Comparison of ENCODE assay signal across 10 cellular contexts in the genomic region with DNA sequence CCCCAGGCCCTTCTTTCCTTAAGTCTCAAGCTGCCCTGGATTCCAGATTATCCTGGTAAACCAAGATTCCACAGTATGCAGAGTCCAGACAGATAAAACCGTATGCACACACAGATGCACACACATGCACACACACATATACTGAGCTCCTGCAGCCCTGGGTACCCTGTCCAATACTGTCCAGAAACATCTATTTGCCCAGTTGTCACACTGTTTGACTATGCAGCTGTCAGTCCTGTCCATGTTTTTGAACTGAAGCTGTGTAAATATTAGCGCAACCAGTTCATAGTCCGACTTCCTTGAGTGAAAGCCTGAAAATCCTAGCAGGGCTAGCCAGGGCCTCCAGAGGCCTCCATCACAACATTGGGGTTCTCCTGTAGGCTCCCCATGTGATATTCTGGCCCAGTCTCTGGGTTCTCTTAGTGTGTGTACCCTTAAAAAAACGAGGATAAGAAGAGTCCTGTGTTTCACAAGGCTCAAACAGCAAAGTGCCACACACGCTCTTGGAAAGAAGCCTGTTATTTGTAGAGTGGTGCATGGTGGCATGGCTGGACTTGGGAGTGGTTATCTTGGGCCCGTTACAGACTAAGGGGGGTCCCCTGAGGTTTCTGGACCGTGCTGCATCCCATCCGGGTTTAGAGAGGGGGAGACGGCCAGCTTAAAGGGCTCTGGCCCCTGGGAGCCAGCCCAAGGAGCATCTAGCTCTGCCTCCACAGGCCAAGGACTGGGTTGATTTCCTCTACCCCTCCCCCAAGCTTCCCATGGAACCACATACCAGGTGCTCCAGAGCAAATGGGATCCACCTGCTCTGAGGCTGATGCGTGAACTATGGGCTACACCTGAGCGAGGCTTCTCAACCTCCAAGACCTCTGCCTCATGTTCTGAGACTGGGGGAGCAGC.
DNase-seq lines count a peak whose midpoint lies in the region; TF ChIP-seq lines count a peak whose summit lies in the region.
"Had no signal": no experiment of that assay in that cellular context is flagged by ENCODE, and none has a peak within 500 bp of the region (broad histone marks: within the 10 kb centered on the region; RNA-seq: fewer than 3 reads in every experiment).

No MANE protein-coding gene starts in this region.

- H3K27ac ChIP-seq in C4-2B (peak overlapping the region; percentile 78), duodenal mucosa (ENCODE audit: low read depth, low read length) (peak overlapping the region; percentile 42), neuronal stem cell (replicated peaks; ENCODE audit: low read length) (no peak overlapping the region)

- H3K27ac Mint-ChIP-seq in neural crest cell (ENCODE audit: unreplicated experiment): peak overlapping the region; percentile 6

- no CpG with 5 or more reads among the region's 11 CpGs for WGBS in neuronal stem cell (ENCODE audit: extremely low coverage in 2 of 2, insufficient read length in 2 of 2, insufficient replicate concordance in 1 of 2), 2 donors

- H2BK15ac ChIP-seq in neuronal stem cell (ENCODE audit: low read length): no peak overlapping the region

- H3K36me3 ChIP-seq in duodenal mucosa (ENCODE audit: control insufficient read depth in 1 of 2, insufficient read depth in 2 of 2, low read length in 2 of 2) (no peaks in the 10 kb centered on the region), neuronal stem cell (replicated peaks in 1 of 2; ENCODE audit: control insufficient read depth in 2 of 2, insufficient read depth in 2 of 2, low read length in 2 of 2) (no peaks in the 10 kb centered on the region)

- H3K9ac ChIP-seq in duodenal mucosa (ENCODE audit: low read depth in 1 of 2, low read length in 2 of 2): peak overlapping the region in 1 of 2 donors; percentile 26
- no peak overlapping the region for H3K9ac ChIP-seq in neuronal stem cell (ENCODE audit: low read depth, low read length, poor library complexity)

- no peak overlapping the region for H4K91ac ChIP-seq in neuronal stem cell (ENCODE audit: low read depth, low read length, poor library complexity)

- H3K4me3 Mint-ChIP-seq in neural crest cell: peak overlapping the region; percentile 95

- no peak overlapping the region for H3K4ac ChIP-seq in neuronal stem cell (ENCODE audit: low read length)

- H2BK12ac ChIP-seq in neuronal stem cell (ENCODE audit: low read length): no peak overlapping the region

- no peak overlapping the region for H3K4me2 ChIP-seq in neuronal stem cell (ENCODE audit: insufficient read depth, low read length, poor library complexity, severe bottlenecking)

- H4K8ac ChIP-seq in neuronal stem cell (ENCODE audit: low read depth, low read length): no peak overlapping the region

- no peak overlapping the region for H3K23ac ChIP-seq in neuronal stem cell (ENCODE audit: low read depth, low read length, poor library complexity)

- no peak overlapping the region for H2AFZ ChIP-seq in neuronal stem cell (ENCODE audit: low read length)

- H2AK5ac ChIP-seq in neuronal stem cell (ENCODE audit: low read depth, low read length): no peak overlapping the region

- no peak overlapping the region for H2BK120ac ChIP-seq in neuronal stem cell (ENCODE audit: low read depth, low read length)

- peaks cover 5% of the 10 kb centered on the region for H3K79me1 ChIP-seq in neuronal stem cell (ENCODE audit: low read depth, low read length)

- peaks cover 58% of the 10 kb centered on the region for H3K4me1 Mint-ChIP-seq in neural crest cell

- no peaks in the 10 kb centered on the region for H3K9me3 Mint-ChIP-seq in neural crest cell

- peaks cover 7% of the 10 kb centered on the region for H3K27me3 Mint-ChIP-seq in neural crest cell (ENCODE audit: low read depth)

- DNase-seq in NCI-H1092 (lab: John Stamatoyannopoulos, UW) (peak; percentile 27), neural crest cell (ENCODE audit: low read depth, low spot score) (no peak), NCI-H1105 treated with DMSO at 0.1 percent for 48 hours (lab: John Stamatoyannopoulos, UW) (no peak), neuronal stem cell (ENCODE audit: low spot score) (no peak), posterior vena cava (ENCODE audit: low spot score) (no peak)
- DNase-seq in activated effector memory CD4-positive, alpha-beta T cell treated with anti-CD3 and anti-CD28 coated beads, Interleukin-2, amount 50 U/mL, for 16 hours: no peak
- DNase-seq: EL, NCI-H1694 had no signal

- H3K27me3 ChIP-seq in duodenal mucosa (ENCODE audit: control insufficient read depth in 1 of 2, insufficient read depth in 2 of 2, low read length in 2 of 2): no peaks in the 10 kb centered on the region
- H3K27me3 ChIP-seq in neuronal stem cell (ENCODE audit: control insufficient read depth in 3 of 3, insufficient read depth in 3 of 3, low read depth in 1 of 3, low read length in 3 of 3): no peaks in the 10 kb centered on the region

- no peak for TF ChIP-seq CTCF in C4-2B (conservative IDR thresholded peaks at IDR 0.05)
- no peak for TF ChIP-seq CTCF in neural crest cell (conservative IDR thresholded peaks at IDR 0.05)

- H3K18ac ChIP-seq in neuronal stem cell (ENCODE audit: low read length): no peak overlapping the region

- H3K36me3 Mint-ChIP-seq in neural crest cell (ENCODE audit: low read depth): no peaks in the 10 kb centered on the region

- H3K4me1 ChIP-seq in duodenal mucosa (ENCODE audit: control insufficient read depth in 1 of 2, insufficient read depth in 2 of 2, low read length in 2 of 2): peaks cover 62 to 65% of the 10 kb centered on the region in 2 donors
- H3K4me1 ChIP-seq in neuronal stem cell (ENCODE audit: control insufficient read depth in 2 of 2, insufficient read depth in 1 of 2, low read depth in 1 of 2, low read length in 2 of 2): peaks cover 19 to 29% of the 10 kb centered on the region in 2 donors

- no peak overlapping the region for H3K14ac ChIP-seq in neuronal stem cell (ENCODE audit: low read length)

- H3K4me3 ChIP-seq in duodenal mucosa (ENCODE audit: low read depth in 1 of 2, low read length in 2 of 2) (peak overlapping the region in 1 of 2 donors; percentile 3), neuronal stem cell (ENCODE audit: low read length in 2 of 2) (no peak overlapping the region)

- intact Hi-C loops in posterior vena cava (cut with DNase I): no loop called here

- H3K9me3 ChIP-seq in duodenal mucosa (ENCODE audit: control insufficient read depth in 1 of 2, low read length in 2 of 2) (no peaks in the 10 kb centered on the region), neuronal stem cell (replicated peaks in 1 of 2; ENCODE audit: control insufficient read depth in 2 of 2, insufficient read depth in 1 of 2, low read depth in 1 of 2, low read length in 2 of 2) (no peaks in the 10 kb centered on the region)

- H2BK5ac ChIP-seq in neuronal stem cell (ENCODE audit: low read length): no peak overlapping the region
